ENCODE assay signal across 8 cellular contexts in the genomic region with DNA sequence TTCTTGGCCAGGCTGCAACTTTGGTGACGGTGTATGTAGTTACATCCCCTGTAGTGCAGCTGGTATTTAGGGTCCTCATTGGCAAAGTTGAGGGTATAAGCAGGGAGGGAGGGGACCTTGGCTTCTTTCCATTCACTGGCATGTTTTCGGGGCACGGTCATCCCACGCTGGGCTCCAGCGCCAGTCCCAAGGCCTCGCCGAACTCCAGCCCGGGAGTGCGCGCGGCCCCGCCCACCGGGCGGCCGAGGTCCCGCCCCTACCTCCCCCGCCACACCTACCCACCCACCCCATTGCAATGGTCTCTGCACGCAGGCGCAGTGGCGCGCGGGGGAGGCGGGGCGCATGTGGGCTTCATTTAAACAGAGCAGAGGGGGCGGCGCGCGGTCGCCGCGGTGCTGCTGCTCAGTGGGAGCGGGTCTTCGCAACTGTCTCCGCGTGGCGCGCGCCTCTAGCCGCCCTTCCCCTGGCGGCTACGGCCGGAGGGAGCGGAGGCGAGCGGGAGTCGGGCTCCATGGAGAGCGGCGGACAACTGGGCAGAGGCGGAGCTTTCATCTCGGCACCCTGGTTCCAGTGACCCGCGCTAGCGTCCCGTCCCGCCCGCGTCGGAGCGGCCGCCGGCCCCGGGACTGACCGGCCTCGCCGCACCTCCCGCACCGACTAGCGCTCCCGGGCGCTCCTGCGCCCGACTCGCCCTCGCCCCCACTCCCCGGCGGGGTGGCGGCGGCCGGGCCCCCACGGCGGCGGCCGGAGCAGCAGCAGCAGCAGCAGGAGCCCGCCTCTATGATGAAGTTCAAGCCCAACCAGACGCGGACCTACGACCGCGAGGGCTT. TPM values are rescaled to one million over a fixed set of nuclear protein-coding genes. Genes with fewer than 3 reads are reported as not detected.
A peak's percentile ranks its signal among the peaks of the same experiment; 100 is the strongest.
DNase-seq lines count a peak whose midpoint lies in the region; ATAC-seq and TF ChIP-seq lines count a peak whose summit lies in the region.
"Not testable (repeated sequence)": the region's sequence is repeated elsewhere in the genome, so short reads cannot be mapped to it uniquely, and the experiment has no call there.

A gene (plus strand): TSS at position 383 of the 830 bp plus-strand sequence. CDS start 398 bp downstream, at position 781.

- peak within 1 kb of the TSS; percentile 79 for H3K27ac ChIP-seq in temporal lobe (ENCODE audit: low read depth, low read length)

- DNase-seq in NCI-H1092 treated with DMSO at 0.1 percent for 48 hours (lab: John Stamatoyannopoulos, UW) = peak; percentile 84
- DNase-seq in activated naive CD4-positive, alpha-beta T cell treated with anti-CD3 and anti-CD28 coated beads, Interleukin-2, amount 50 U/mL, for 16 hours = peak; percentile 98
- DNase-seq in globus pallidus (ENCODE audit: low spot score) = peak; percentile 91
- DNase-seq in omental fat pad (ENCODE audit: low spot score) = peak; percentile 97

- ATAC-seq in HG02610 (IDR thresholded peaks at IDR 0.05; ENCODE audit: unreplicated experiment) (peak; percentile 69), SK-N-SH treated with all-trans-retinoic acid at 6 μM for 48 hours (peak; percentile 84), omental fat pad (ENCODE audit: low FRiP score) (peak; percentile 92)

- TF ChIP-seq CTCF in omental fat pad (IDR thresholded peaks at IDR 0.05) = not testable (repeated sequence)

- peak within 1 kb of the TSS; percentile 98 for H3K4me3 ChIP-seq in GM08714 (ENCODE audit: low read length)

RNA-seq across cellular contexts. Expression of the gene that starts here (rescaled TPM):
- total RNA-seq in omental fat pad (10 to 100 TPM; 43.1 to 81.3 (median 55.6) TPM), temporal lobe (93.4 TPM)

Comparison
In these comparisons a context has a peak if more than half of its experiments do, and no peak if none do; other contexts are left out.
1. Peak in every context shown above with its lines: DNase-seq, ATAC-seq, H3K4me3 ChIP-seq and H3K27ac ChIP-seq.